ENCODE assay signal across 16 cellular contexts in genomic region chr13:87810391-87810801, GRCh38.
A peak's percentile ranks its signal among the peaks of the same experiment; 100 is the strongest.
DNase-seq lines count a peak whose midpoint lies in the region; TF ChIP-seq lines count a peak whose summit lies in the region.
"Had no signal": no experiment of that assay in that cellular context is flagged by ENCODE, and none has a peak within 500 bp of the region (broad histone marks: within the 10 kb centered on the region; RNA-seq: fewer than 3 reads in every experiment).

No MANE protein-coding gene starts in this region.

- peak overlapping the region; percentile 47 for H3K9ac ChIP-seq in iPS-15b (ENCODE audit: low read depth, low read length)

- H3K36me3 ChIP-seq in iPS-15b (ENCODE audit: control insufficient read depth, insufficient read depth, low read length): no peaks in the 10 kb centered on the region
- H3K36me3 ChIP-seq: stomach had no signal

- DNase-seq in HT1080 (ENCODE audit: low read depth): peak; percentile 89
- peak; percentile 18 for DNase-seq in SK-N-DZ (ENCODE audit: low spot score)
- no peak for DNase-seq in progenitor cell of endocrine pancreas (ENCODE audit: low spot score, unreplicated experiment)
- DNase-seq in activated T-cell treated with anti-CD3 and anti-CD28 coated beads, Interleukin-2, amount 50 U/mL, for 1 hour: no peak
- no peak for DNase-seq in immature natural killer cell
- DNase-seq in EL: no peak
- DNase-seq in anterior cingulate cortex (lab: John Stamatoyannopoulos, UW): no peak
- DNase-seq: activated CD4-positive, alpha-beta T cell treated with anti-CD3 and anti-CD28 coated beads, Interleukin-2, amount 50 U/mL, for 1 hour; cortex of kidney; GDM1; HCEC 1CT; stomach; T-helper 17 cell had no signal

- H3K4me3 Mint-ChIP-seq in progenitor cell of endocrine pancreas (ENCODE audit: low read depth) (peak overlapping the region; percentile 66), immature natural killer cell (no peak overlapping the region)
- H3K4me3 Mint-ChIP-seq: activated T-helper 1 cell treated with anti-CD3 and anti-CD28 coated beads, Interleukin-12 subunit alpha, Interleukin-12 subunit beta, Interleukin-2, Interleukin-4 antibody, amounts not matched to agents 30 ng/mL and 10 ng/mL and 1 ng/mL, durations not matched to agents 14 hours and 24 hours and 36 hours; CD14-positive monocyte; T-helper 17 cell had no signal

- H3K9me3 Mint-ChIP-seq in progenitor cell of endocrine pancreas (ENCODE audit: low read depth) (no peaks in the 10 kb centered on the region), immature natural killer cell (peaks cover 0 to 2% (median 0%) of the 10 kb centered on the region in 6 donors)

- H3K27me3 Mint-ChIP-seq in progenitor cell of endocrine pancreas: peaks cover 10% of the 10 kb centered on the region
- peaks cover 0 to 2% (median 2%) of the 10 kb centered on the region in 3 donors for H3K27me3 Mint-ChIP-seq in immature natural killer cell (ENCODE audit: low read depth in 3 of 3)
- H3K27me3 Mint-ChIP-seq: T-helper 17 cell had no signal

- H3K36me3 Mint-ChIP-seq in progenitor cell of endocrine pancreas (ENCODE audit: insufficient read depth) (no peaks in the 10 kb centered on the region), immature natural killer cell (no peaks in the 10 kb centered on the region)
- H3K36me3 Mint-ChIP-seq: CD14-positive monocyte had no signal

- peak; percentile 30 for TF ChIP-seq CTCF in progenitor cell of endocrine pancreas (IDR thresholded peaks at IDR 0.05; ENCODE audit: unreplicated experiment)

- H3K27ac Mint-ChIP-seq in progenitor cell of endocrine pancreas: no peak overlapping the region
- no peak overlapping the region for H3K27ac Mint-ChIP-seq in immature natural killer cell
- H3K27ac Mint-ChIP-seq: activated T-helper 1 cell treated with anti-CD3 and anti-CD28 coated beads, Interleukin-12 subunit alpha, Interleukin-12 subunit beta, Interleukin-2, Interleukin-4 antibody, amounts not matched to agents 30 ng/mL and 10 ng/mL and 1 ng/mL, durations not matched to agents 14 hours and 24 hours and 36 hours; CD14-positive monocyte; T-helper 17 cell had no signal

- H3K4me1 Mint-ChIP-seq in progenitor cell of endocrine pancreas (ENCODE audit: low read depth) (peaks cover 8% of the 10 kb centered on the region), immature natural killer cell (peaks cover 0 to 2% of the 10 kb centered on the region in 2 donors)
- H3K4me1 Mint-ChIP-seq: CD14-positive monocyte, T-helper 17 cell had no signal

- H3K4me3 ChIP-seq in iPS-15b (ENCODE audit: low read depth, low read length): peak overlapping the region; percentile 48
- H3K4me3 ChIP-seq: stomach had no signal

- H3K27me3 ChIP-seq in iPS-15b (ENCODE audit: control insufficient read depth, insufficient read depth, low read length): peaks cover 8% of the 10 kb centered on the region
- H3K27me3 ChIP-seq: stomach had no signal

- no peaks in the 10 kb centered on the region for H3K4me1 ChIP-seq in iPS-15b (ENCODE audit: control insufficient read depth, insufficient read depth, low read length)
- H3K4me1 ChIP-seq: stomach had no signal

- no peaks in the 10 kb centered on the region for H3K9me3 ChIP-seq in iPS-15b (ENCODE audit: control insufficient read depth, insufficient read depth, low read length)
- H3K9me3 ChIP-seq: stomach had no signal

Comparison
In these comparisons a context has a peak if more than half of its experiments do, and no peak if none do; other contexts are left out.
1. DNase-seq: peak in HT1080 (single experiment) and SK-N-DZ (single experiment); none in progenitor cell of endocrine pancreas (single experiment), activated T-cell treated with anti-CD3 and anti-CD28 coated beads, Interleukin-2, amount 50 U/mL, for 1 hour (single experiment), immature natural killer cell (0 of 3), EL (single experiment) and anterior cingulate cortex (0 of 58).